11 cellular contexts compared by ENCODE assay signal in genomic region chrX:54482839-54483593, GRCh38. TPM values are rescaled to one million over a fixed set of nuclear protein-coding genes. Genes with fewer than 3 reads are reported as not detected.
DNase-seq lines count a peak whose midpoint lies in the region; ATAC-seq and TF ChIP-seq lines count a peak whose summit lies in the region.
"Had no signal": no experiment of that assay in that cellular context is flagged by ENCODE, and none has a peak within 500 bp of the region (broad histone marks: within the 10 kb centered on the region; RNA-seq: fewer than 3 reads in every experiment).

No MANE protein-coding gene starts in this region.

- H3K4me3 ChIP-seq in HCT116 (replicated peaks in 1 of 2; ENCODE audit: low read depth in 1 of 2, low read length in 2 of 2) (no peak overlapping the region), skeletal muscle satellite cell (ENCODE audit: low read length) (peak overlapping the region; percentile 30)

- H3K4me2 ChIP-seq in HCT116 (ENCODE audit: low read length) (peak overlapping the region; percentile 39; the same call in 1 of the 2 replicates), skeletal muscle satellite cell (ENCODE audit: low read length) (peak overlapping the region; percentile 67)

- POLR2A ChIA-PET in HCT116 (lab: Charles Lee), result no interaction called here

- no peaks in the 10 kb centered on the region for H3K9me3 Mint-ChIP-seq in activated naive CD4-positive, alpha-beta T cell treated with anti-CD3 and anti-CD28 coated beads for 36 hours
- H3K9me3 Mint-ChIP-seq: activated CD4-positive, alpha-beta memory T cell treated with anti-CD3 and anti-CD28 coated beads for 36 hours; CD4-positive, alpha-beta memory T cell had no signal

- no peak for ATAC-seq in HCT116

- in situ Hi-C loops in GM13976 (cut with MboI; ENCODE audit: low sequenced_read_pairs, unreplicated experiment), result no loop called here

- no peaks in the 10 kb centered on the region for H4K20me1 ChIP-seq in HCT116 (ENCODE audit: insufficient read depth)

- no peaks in the 10 kb centered on the region for H3K27me3 Mint-ChIP-seq in activated naive CD4-positive, alpha-beta T cell treated with anti-CD3 and anti-CD28 coated beads for 36 hours (ENCODE audit: low read depth)
- H3K27me3 Mint-ChIP-seq: CD4-positive, alpha-beta memory T cell had no signal

- no peak overlapping the region for H3K4me3 Mint-ChIP-seq in activated naive CD4-positive, alpha-beta T cell treated with anti-CD3 and anti-CD28 coated beads for 36 hours
- H3K4me3 Mint-ChIP-seq: activated CD4-positive, alpha-beta memory T cell treated with anti-CD3 and anti-CD28 coated beads for 36 hours; CD4-positive, alpha-beta memory T cell had no signal

- H3K36me3 Mint-ChIP-seq in activated naive CD4-positive, alpha-beta T cell treated with anti-CD3 and anti-CD28 coated beads for 36 hours (ENCODE audit: low read depth), result no peaks in the 10 kb centered on the region
- H3K36me3 Mint-ChIP-seq: activated CD4-positive, alpha-beta memory T cell treated with anti-CD3 and anti-CD28 coated beads for 36 hours; CD4-positive, alpha-beta memory T cell had no signal

- RAD21 ChIA-PET in HCT116 (lab: Charles Lee; ENCODE audit: low non-redundant PET in 1 of 2, low total read pairs in 2 of 2, uncharacterized antibody in 2 of 2, unreplicated experiment in 2 of 2), result no interaction called here

- H3K27me3 ChIP-seq in HCT116 (ENCODE audit: insufficient read depth, low read length) (no peaks in the 10 kb centered on the region), skeletal muscle satellite cell (ENCODE audit: control insufficient read depth, insufficient read depth, low read length) (no peaks in the 10 kb centered on the region)

- no peaks in the 10 kb centered on the region for H3K9me2 ChIP-seq in HCT116 (ENCODE audit: insufficient read depth)

- H3K36me3 ChIP-seq in HCT116 (ENCODE audit: control insufficient read depth in 1 of 2, insufficient read depth in 2 of 2, low read length in 2 of 2) (no peaks in the 10 kb centered on the region), skeletal muscle satellite cell (ENCODE audit: insufficient read depth, low read length) (no peaks in the 10 kb centered on the region)

- no peak for TF ChIP-seq RAD21 in HCT116 (IDR thresholded peaks at IDR 0.05; ENCODE audit: low read depth)

- no TSS peak for BruUV-seq in HCT116 (replicated peaks; lab: Mats Ljungman, UMichigan)

- no peaks in the 10 kb centered on the region for H3K4me1 Mint-ChIP-seq in activated naive CD4-positive, alpha-beta T cell treated with anti-CD3 and anti-CD28 coated beads for 36 hours (ENCODE audit: low read depth)
- H3K4me1 Mint-ChIP-seq: CD4-positive, alpha-beta memory T cell had no signal

- H3K4me1 ChIP-seq in HCT116 (ENCODE audit: control insufficient read depth in 1 of 2, insufficient read depth in 2 of 2, low read length in 2 of 2), result peaks cover 5 to 12% of the 10 kb centered on the region in 2 experiments; a peak in 3 of 4 replicates
- peaks cover 31% of the 10 kb centered on the region for H3K4me1 ChIP-seq in skeletal muscle satellite cell (ENCODE audit: control insufficient read depth, insufficient read depth, low read length)

- TF ChIP-seq CTCF in HCT116 (IDR thresholded peaks at IDR 0.05 in 2 of 3, conservative IDR thresholded peaks at IDR 0.05 in 1 of 3; ENCODE audit: borderline replicate concordance in 1 of 3, insufficient read depth in 1 of 3, low read depth in 2 of 3, low read length in 2 of 3) (no peak), GM13976 (IDR thresholded peaks at IDR 0.05; ENCODE audit: borderline replicate concordance, control extremely low read depth, extremely low read depth, insufficient read depth, missing control alignments) (no peak)

- H3K27ac Mint-ChIP-seq in activated naive CD4-positive, alpha-beta T cell treated with anti-CD3 and anti-CD28 coated beads for 36 hours, result no peak overlapping the region
- H3K27ac Mint-ChIP-seq: activated CD4-positive, alpha-beta memory T cell treated with anti-CD3 and anti-CD28 coated beads for 36 hours; CD4-positive, alpha-beta memory T cell had no signal

- intact Hi-C loops in HCT116 (cut with micrococcal nuclease), result no loop called here
- intact Hi-C loops in activated naive CD4-positive, alpha-beta T cell treated with anti-CD3 and anti-CD28 coated beads for 36 hours (cut with micrococcal nuclease), result no loop called here

- H3K9me3 ChIP-seq in HCT116 (ENCODE audit: control insufficient read depth in 1 of 2, insufficient read depth in 1 of 2, low read depth in 1 of 2, low read length in 2 of 2) (no peaks in the 10 kb centered on the region), skeletal muscle satellite cell (replicated peaks; ENCODE audit: low read length) (no peaks in the 10 kb centered on the region)

- CTCF ChIA-PET in HCT116 (lab: Charles Lee), result no interaction called here
- CTCF ChIA-PET in activated naive CD4-positive, alpha-beta T cell treated with anti-CD3 and anti-CD28 coated beads for 36 hours (lab: Charles Lee), result no interaction called here

- TF ChIP-seq POLR2A in HCT116 (IDR thresholded peaks at IDR 0.05; ENCODE audit: borderline replicate concordance, extremely low read depth, insufficient read depth, insufficient read length), result no peak

- H2AFZ ChIP-seq in HCT116 (ENCODE audit: low read depth, low read length, poor library complexity, severe bottlenecking), result no peak overlapping the region

- DNase-seq in HCT116 (ENCODE audit: low read depth, low spot score) (no peak), cerebellum (ENCODE audit: low spot score) (peak; percentile 15), islet precursor cell (peak; percentile 60), GM13976 (ENCODE audit: low spot score) (no peak), 8988T (no peak)
- DNase-seq in stimulated activated naive CD4-positive, alpha-beta T cell treated with Interleukin-2 at 50 U/mL for 16 hours (lab: John Stamatoyannopoulos, UW), result no peak
- no peak for DNase-seq in activated naive CD4-positive, alpha-beta T cell treated with anti-CD3 and anti-CD28 coated beads for 36 hours
- DNase-seq: activated CD4-positive, alpha-beta memory T cell treated with anti-CD3 and anti-CD28 coated beads for 36 hours; CD4-positive, alpha-beta memory T cell; NCI-H1417 treated with DMSO at 0.1 percent for 48 hours had no signal

- H3K9ac ChIP-seq in HCT116 (ENCODE audit: low read length) (no peak overlapping the region), skeletal muscle satellite cell (ENCODE audit: low read depth, low read length) (peak overlapping the region; percentile 66)

- H3K27ac ChIP-seq in HCT116 (ENCODE audit: low read depth, low read length), result no peak overlapping the region

- H3K79me2 ChIP-seq in HCT116 (ENCODE audit: insufficient read depth, low read length), result no peaks in the 10 kb centered on the region

TF ChIP-seq in HCT116, 20 proteins besides CTCF, POLR2A, EP300 and RAD21:
- no peak for TF ChIP-seq SRF (IDR thresholded peaks at IDR 0.05; ENCODE audit: low read depth)
- TF ChIP-seq POLR2AphosphoS5 (IDR thresholded peaks at IDR 0.05; ENCODE audit: low read depth, low read length), result no peak
- no peak for TF ChIP-seq CEBPB (IDR thresholded peaks at IDR 0.05; ENCODE audit: low read depth)
- no peak for TF ChIP-seq EZH2 (IDR thresholded peaks at IDR 0.05)
- no peak for TF ChIP-seq ZNF274 (IDR thresholded peaks at IDR 0.05; ENCODE audit: low read depth, low read length)
- TF ChIP-seq YY1 (IDR thresholded peaks at IDR 0.05; ENCODE audit: extremely low read depth, insufficient replicate concordance, low read depth, low read length), result no peak
- TF ChIP-seq ZFX (IDR thresholded peaks at IDR 0.05), result no peak
- TF ChIP-seq ATF3 (IDR thresholded peaks at IDR 0.05), result no peak
- no peak for TF ChIP-seq EGR1 (IDR thresholded peaks at IDR 0.05; ENCODE audit: low read depth)
- TF ChIP-seq SP1 (IDR thresholded peaks at IDR 0.05; ENCODE audit: low read depth), result no peak

RNA-seq across cellular contexts. Expression of gene FGD1, which starts 13.0 kb away (rescaled TPM):
- total RNA-seq in HCT116 (2021; ENCODE audit: unreplicated experiment) (5.8 TPM), cerebellum (10.3 TPM)
- 4.1 and 5.0 TPM in 2 replicates for polyA plus RNA-seq in HCT116 (2012)
- 6.1 and 7.4 TPM in 2 replicates for total RNA-seq in skeletal muscle satellite cell (2012; rRNA removed)
- under 1 TPM; 0.30 to 0.38 TPM for total RNA-seq in activated naive CD4-positive, alpha-beta T cell treated with anti-CD3 and anti-CD28 coated beads for 36 hours

RNA-seq across cellular contexts. Expression of gene TSR2, which starts 42.8 kb away (rescaled TPM):
- total RNA-seq in HCT116 (2021; ENCODE audit: unreplicated experiment) (27.9 TPM), cerebellum (7.2 TPM)
- 24.6 and 25.0 TPM in 2 replicates for polyA plus RNA-seq in HCT116 (2012)
- 5.9 and 6.8 TPM in 2 replicates for total RNA-seq in skeletal muscle satellite cell (2012; rRNA removed)
- 10 to 100 TPM; 24.4 to 26.1 TPM for total RNA-seq in activated naive CD4-positive, alpha-beta T cell treated with anti-CD3 and anti-CD28 coated beads for 36 hours

RNA-seq across cellular contexts. Expression of gene GNL3L, which starts 47.0 kb away (rescaled TPM):
- total RNA-seq in HCT116 (2021; ENCODE audit: unreplicated experiment), result 60.2 TPM
- polyA plus RNA-seq in HCT116 (2012), result 17.4 and 22.0 TPM in 2 replicates
- total RNA-seq in cerebellum, result 20.8 TPM
- total RNA-seq in skeletal muscle satellite cell (2012; rRNA removed), result 46.3 and 58.8 TPM in 2 replicates
- 10 to 100 TPM; 47.6 to 47.9 TPM for total RNA-seq in activated naive CD4-positive, alpha-beta T cell treated with anti-CD3 and anti-CD28 coated beads for 36 hours

Comparison
In these comparisons a context has a peak if more than half of its experiments do, and no peak if none do; other contexts are left out.
1. DNase-seq: peak in cerebellum (single experiment) and islet precursor cell (single experiment); none in HCT116 (single experiment), GM13976 (single experiment), stimulated activated naive CD4-positive, alpha-beta T cell treated with Interleukin-2 at 50 U/mL for 16 hours (single experiment), activated naive CD4-positive, alpha-beta T cell treated with anti-CD3 and anti-CD28 coated beads for 36 hours (single experiment) and 8988T (single experiment).